Comparison of ENCODE assay signal across 10 cellular contexts in the genomic region with DNA sequence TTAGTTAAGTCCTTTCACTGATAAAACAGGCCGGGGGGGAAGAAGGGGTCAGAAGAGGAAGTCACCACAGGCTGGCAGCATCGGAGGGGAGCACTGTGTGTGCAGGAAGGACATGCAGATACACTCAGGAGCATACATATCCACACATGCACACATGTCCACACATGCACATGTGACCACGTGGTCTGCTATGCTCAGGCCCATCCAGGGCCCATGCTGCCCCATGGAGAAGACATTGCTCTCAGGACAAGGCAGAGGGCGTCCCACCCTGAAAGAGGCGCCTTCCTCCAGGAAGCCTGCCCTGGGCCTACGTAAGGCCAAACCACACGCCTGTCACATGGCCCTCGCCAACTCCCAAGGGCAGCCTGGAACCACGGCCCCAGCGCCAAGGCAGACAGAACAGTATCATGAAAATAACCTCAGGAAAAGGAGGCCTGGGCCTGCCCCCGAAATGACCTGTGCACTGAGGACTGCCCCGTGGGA. TPM values are rescaled to one million over a fixed set of nuclear protein-coding genes. Genes with fewer than 3 reads are reported as not detected.
DNase-seq lines count a peak whose midpoint lies in the region; ATAC-seq, FAIRE-seq and TF ChIP-seq lines count a peak whose summit lies in the region.
"Had no signal": no experiment of that assay in that cellular context is flagged by ENCODE, and none has a peak within 500 bp of the region (broad histone marks: within the 10 kb centered on the region; RNA-seq: fewer than 3 reads in every experiment).

No MANE protein-coding gene starts in this region.

- H3K27me3 Mint-ChIP-seq in activated T-cell treated with anti-CD3 and anti-CD28 coated beads, Interleukin-2, amount 50 U/mL, for 4 hours (ENCODE audit: low read depth), result no peaks in the 10 kb centered on the region
- no peaks in the 10 kb centered on the region for H3K27me3 Mint-ChIP-seq in type B pancreatic cell

- peaks cover 97% of the 10 kb centered on the region for H3K4me1 Mint-ChIP-seq in activated T-cell treated with anti-CD3 and anti-CD28 coated beads, Interleukin-2, amount 50 U/mL, for 4 hours (ENCODE audit: low read depth)
- H3K4me1 Mint-ChIP-seq in type B pancreatic cell (ENCODE audit: unreplicated experiment), result peaks cover 42% of the 10 kb centered on the region

- TF ChIP-seq POLR2A in K562 (conservative IDR thresholded peaks at IDR 0.05), result no peak
- TF ChIP-seq POLR2A in right lobe of liver (IDR thresholded peaks at IDR 0.05), result no peak
- no peak for TF ChIP-seq POLR2A in breast epithelium (IDR thresholded peaks at IDR 0.05)

- no peaks in the 10 kb centered on the region for H3K9me3 Mint-ChIP-seq in activated T-cell treated with anti-CD3 and anti-CD28 coated beads, Interleukin-2, amount 50 U/mL, for 4 hours
- H3K9me3 Mint-ChIP-seq in type B pancreatic cell, result no peaks in the 10 kb centered on the region

- peak; percentile 37 to 42 for DNase-seq in activated T-cell treated with anti-CD3 and anti-CD28 coated beads, Interleukin-2, amount 50 U/mL, for 48 hours
- DNase-seq in activated T-cell treated with anti-CD3 and anti-CD28 coated beads, Interleukin-2, amount 50 U/mL, for 4 hours, result no peak
- DNase-seq in K562 (ENCODE audit: extremely low read depth in 1 of 4, low spot score in 3 of 4) (no peak), right lobe of liver (peak in 1 of 3 donors; percentile 53), type B pancreatic cell (ENCODE audit: extremely low spot score, unreplicated experiment) (no peak), breast epithelium (ENCODE audit: low spot score in 2 of 2) (no peak), NCI-H2171 treated with DMSO at 0.1 percent for 48 hours (lab: John Stamatoyannopoulos, UW) (no peak)
- DNase-seq: dermis blood vessel endothelial cell, mammary epithelial cell had no signal

- no peak overlapping the region for H3K4me2 ChIP-seq in K562 (ENCODE audit: insufficient read depth, low read length)

- no peak overlapping the region for H3K4me3 ChIP-seq in K562
- H3K4me3 ChIP-seq in right lobe of liver, result no peak overlapping the region
- H3K4me3 ChIP-seq in breast epithelium, result no peak overlapping the region

- H3K9me3 ChIP-seq in K562 (replicated peaks; ENCODE audit: control insufficient read depth, insufficient read depth, low read depth, low read length) (no peaks in the 10 kb centered on the region), right lobe of liver (no peaks in the 10 kb centered on the region), breast epithelium (no peaks in the 10 kb centered on the region)

- H3K27ac ChIP-seq in K562 (ENCODE audit: extremely low read depth, low read depth, low read length), result no peak overlapping the region
- no peak overlapping the region for H3K27ac ChIP-seq in right lobe of liver
- peak overlapping the region in 1 of 2 donors; percentile 4 for H3K27ac ChIP-seq in breast epithelium

- no TSS peak for BruUV-seq in K562 (replicated peaks; lab: Mats Ljungman, UMichigan)

- WGBS in K562 (ENCODE audit: insufficient coverage, low coverage, missing lambda C conversion rate), result 87% methylated on average over 8 of the region's 12 CpGs
- 25% methylated on average over 5 of the region's 12 CpGs for WGBS in right lobe of liver (ENCODE audit: insufficient coverage, low coverage, low lambda C conversion rate, missing lambda C conversion rate)

- H3K36me3 Mint-ChIP-seq in activated T-cell treated with anti-CD3 and anti-CD28 coated beads, Interleukin-2, amount 50 U/mL, for 4 hours (ENCODE audit: insufficient read depth), result peaks cover 66% of the 10 kb centered on the region
- H3K36me3 Mint-ChIP-seq in type B pancreatic cell, result peaks cover 33% of the 10 kb centered on the region

- CTCF ChIA-PET in K562 (lab: Yijun Ruan, JAX; ENCODE audit: low intra/inter-chr PET ratio), result no interaction called here

- no peak overlapping the region for H3K4me3 Mint-ChIP-seq in activated T-cell treated with anti-CD3 and anti-CD28 coated beads, Interleukin-2, amount 50 U/mL, for 4 hours
- no peak overlapping the region for H3K4me3 Mint-ChIP-seq in type B pancreatic cell

- H2AFZ ChIP-seq in K562 (ENCODE audit: low read depth, low read length), result no peak overlapping the region

- H3K4me1 ChIP-seq in K562 (replicated peaks in 1 of 2; ENCODE audit: control insufficient read depth in 2 of 2, insufficient read depth in 2 of 2, low read length in 2 of 2) (peaks cover 17 to 21% of the 10 kb centered on the region in 2 experiments; a peak in 4 of 5 replicates), right lobe of liver (peaks cover 0 to 3% (median under 1%) of the 10 kb centered on the region in 4 donors), breast epithelium (peaks cover 0 to 11% of the 10 kb centered on the region in 2 donors)

- H3K36me3 ChIP-seq in K562 (ENCODE audit: control insufficient read depth, insufficient read depth, low read length) (peaks cover 98% of the 10 kb centered on the region), right lobe of liver (peaks cover 0 to 46% (median 8%) of the 10 kb centered on the region in 4 donors), breast epithelium (no peaks in the 10 kb centered on the region)

- H3K9ac ChIP-seq in K562 (ENCODE audit: insufficient read depth in 1 of 2, low read depth in 2 of 2, low read length in 2 of 2), result peak overlapping the region in 1 of 2 experiments; percentile 21; a peak in 1 of 4 replicates

- no peak for FAIRE-seq in K562 (lab: Jason Lieb, UNC)

- H3K27me3 ChIP-seq in K562 (ENCODE audit: control insufficient read depth in 2 of 2, insufficient read depth in 2 of 2, low read length in 2 of 2) (no peaks in the 10 kb centered on the region), right lobe of liver (no peaks in the 10 kb centered on the region), breast epithelium (no peaks in the 10 kb centered on the region)

- POLR2A ChIA-PET in K562 (lab: Yijun Ruan, JAX), result interaction anchor here (0.8 to 1.3 kb wide), 4 partner anchors 8 to 241 kb away, joined by 3 to 6 read pairs (median 4); no protein-coding TSS in a partner anchor

- intact Hi-C loops in K562 (cut with micrococcal nuclease) (no loop called here), right lobe of liver (cut with DNase I) (no loop called here), breast epithelium (cut with DNase I; ENCODE audit: low total_unique reads) (no loop called here)

- H4K20me1 ChIP-seq in K562 (replicated peaks; ENCODE audit: control insufficient read depth, insufficient read depth, low read length), result peaks cover 42% of the 10 kb centered on the region

- TF ChIP-seq RAD21 in K562 (CRISPR knock-in tag; conservative IDR thresholded peaks at IDR 0.05 in 1 of 2, IDR thresholded peaks at IDR 0.05 in 1 of 2), result no peak

- TF ChIP-seq EP300 in K562 (IDR thresholded peaks at IDR 0.05; ENCODE audit: low read length), result no peak

- no peak for TF ChIP-seq CTCF in K562 (IDR thresholded peaks at IDR 0.05 in 2 of 3, conservative IDR thresholded peaks at IDR 0.05 in 1 of 3; ENCODE audit: insufficient read depth in 2 of 3, low read depth in 1 of 3, low read length in 3 of 3)
- no peak for TF ChIP-seq CTCF in right lobe of liver (IDR thresholded peaks at IDR 0.05)
- no peak for TF ChIP-seq CTCF in type B pancreatic cell (conservative IDR thresholded peaks at IDR 0.05)
- no peak for TF ChIP-seq CTCF in breast epithelium (IDR thresholded peaks at IDR 0.05)

- no peak for ATAC-seq in activated T-cell treated with anti-CD3 and anti-CD28 coated beads, Interleukin-2, amount 50 U/mL, for 4 hours
- ATAC-seq in K562 (peak; percentile 5; the same call in 2 of the 3 replicates), right lobe of liver (peak; percentile 53 to 67 (median 60)), HG03469 (IDR thresholded peaks at IDR 0.05; ENCODE audit: unreplicated experiment) (no peak)

- in situ Hi-C loops in K562 (cut with MboI), result no loop called here

- H3K79me2 ChIP-seq in K562 (ENCODE audit: control insufficient read depth, insufficient read depth, low read length), result peaks cover 78% of the 10 kb centered on the region

- peak overlapping the region; percentile 79 for H3K27ac Mint-ChIP-seq in type B pancreatic cell

- peaks cover 23% of the 10 kb centered on the region for H3K9me1 ChIP-seq in K562 (ENCODE audit: control insufficient read depth, insufficient read depth, low read length)

TF ChIP-seq in K562, 482 proteins besides CTCF, POLR2A, EP300 and RAD21:
- TF ChIP-seq POLR2AphosphoS5 (IDR thresholded peaks at IDR 0.05; ENCODE audit: control insufficient read depth, insufficient read depth, low read depth, low read length), result 0 out of 2 replicates have a peak, but pooled peaks have one; percentile 35
- TF ChIP-seq RBFOX2 (IDR thresholded peaks at IDR 0.05; ENCODE audit: low read depth, low read length), result peak; percentile 70
- TF ChIP-seq POLR2G (IDR thresholded peaks at IDR 0.05; ENCODE audit: low read depth, low read length), result peak; percentile 45
- TF ChIP-seq ZFP36 (IDR thresholded peaks at IDR 0.05; ENCODE audit: low read depth, low read length, partially characterized antibody), result peak; percentile 10
- TF ChIP-seq RBM22 (IDR thresholded peaks at IDR 0.05; ENCODE audit: low read depth, low read length, poor library complexity, severe bottlenecking), result peak; percentile 55
- no peak for TF ChIP-seq ZNF668 (CRISPR knock-in tag; IDR thresholded peaks at IDR 0.05)
- TF ChIP-seq RBM15 (IDR thresholded peaks at IDR 0.05; ENCODE audit: insufficient read depth, low read length), result no peak

RNA-seq across cellular contexts. Expression of a gene that starts 15.8 kb away (rescaled TPM):
- total RNA-seq in activated T-cell treated with anti-CD3 and anti-CD28 coated beads, Interleukin-2, amount 50 U/mL, for 4 hours, result 100 to 1,000 TPM; 291 to 356 (median 334) TPM
- 72.4 and 125 TPM in 2 replicates for total RNA-seq in K562 (2011; cell fraction: chromatin; rRNA removed; ENCODE audit: low replicate concordance)
- total RNA-seq in K562 (2011; cell fraction: nucleolus; rRNA removed), result 75.3 and 90.2 TPM in 2 replicates
- 64.2 and 70.3 TPM in 2 replicates for total RNA-seq in K562 (2011; cell fraction: nucleoplasm; rRNA removed)
- 151 and 154 TPM in 2 replicates for total RNA-seq in K562 (2014; rRNA removed)
- 111 and 112 TPM in 2 replicates for total RNA-seq in K562 (2014; rRNA removed; fragmentation: Illumina TruSeq; extraction: Trizol)
- total RNA-seq in K562 (2015; rRNA removed; fragmentation: Illumina TruSeq; extraction: Trizol), result 120 and 124 TPM in 2 replicates
- total RNA-seq in K562 (2021), result 186 and 213 TPM in 2 replicates
- polyA plus RNA-seq in K562 (2011; rRNA removed), result 140 and 186 TPM in 2 replicates
- 176 and 298 TPM in 2 replicates for polyA plus RNA-seq in K562 (2011; cell fraction: cytosol; rRNA removed)
- 133 and 190 TPM in 2 replicates for polyA plus RNA-seq in K562 (2011; cell fraction: nucleus; rRNA removed)
- polyA plus RNA-seq in K562 (2012), result 144 and 177 TPM in 2 replicates
- polyA plus RNA-seq in K562 (2014; fragmentation: Illumina TruSeq; extraction: Trizol), result 139 and 149 TPM in 2 replicates
- 10 to 100 TPM; 16.1 to 23.0 TPM for polyA plus RNA-seq in K562 (2014; fragmentation: Nextera tagmentation; extraction: Ambion mirVana)
- 120 and 125 TPM in 2 replicates for polyA plus RNA-seq in K562 (2014; rRNA removed)
- polyA minus RNA-seq in K562 (2011; rRNA and poly(A)+ RNA removed), result 188 and 256 TPM in 2 replicates
- 111 and 132 TPM in 2 replicates for polyA minus RNA-seq in K562 (2011; cell fraction: cytosol; rRNA and poly(A)+ RNA removed)
- polyA minus RNA-seq in K562 (2011; cell fraction: nucleus; rRNA and poly(A)+ RNA removed), result 53.7 and 56.2 TPM in 2 replicates
- total RNA-seq in right lobe of liver, result 100 to 1,000 TPM in 1 of 6 experiments, 10 to 100 TPM in 5; 65.1 to 149 (median 76.4) TPM
- total RNA-seq in type B pancreatic cell (ENCODE audit: low replicate concordance), result 227 and 313 TPM in 2 replicates
- 100 to 1,000 TPM in 2 of 3 donors, 10 to 100 TPM in 1; 93.9 to 142 (median 127) TPM for total RNA-seq in breast epithelium

Comparison
In these comparisons a context has a peak if more than half of its experiments do, and no peak if none do; other contexts are left out.
1. DNase-seq: peak in activated T-cell treated with anti-CD3 and anti-CD28 coated beads, Interleukin-2, amount 50 U/mL, for 48 hours (2 of 2); none in activated T-cell treated with anti-CD3 and anti-CD28 coated beads, Interleukin-2, amount 50 U/mL, for 4 hours (single experiment), K562 (0 of 4), type B pancreatic cell (single experiment), breast epithelium (0 of 2) and NCI-H2171 treated with DMSO at 0.1 percent for 48 hours (single experiment).
2. ATAC-seq: peak in K562 (single experiment) and right lobe of liver (4 of 4); none in activated T-cell treated with anti-CD3 and anti-CD28 coated beads, Interleukin-2, amount 50 U/mL, for 4 hours (0 of 2) and HG03469 (single experiment).